In genomic region chr19:40614595-40615411, GRCh38 we compare ENCODE assay signal across 8 cellular contexts. TPM values are rescaled to one million over a fixed set of nuclear protein-coding genes. Genes with fewer than 3 reads are reported as not detected.
DNase-seq lines count a peak whose midpoint lies in the region; ATAC-seq and TF ChIP-seq lines count a peak whose summit lies in the region.

No MANE protein-coding gene starts in this region.

- H3K4me3 ChIP-seq in lower leg skin (ENCODE audit: low read depth, poor library complexity, severe bottlenecking): peak overlapping the region; percentile 60

- peaks cover 14% of the 10 kb centered on the region for H3K4me1 Mint-ChIP-seq in Calu3 (ENCODE audit: low read depth, unreplicated experiment)

- CTCF ChIA-PET in Calu3 (lab: Charles Lee): interaction anchor here (0.9 kb wide), 1 partner anchor 149 kb away, joined by 3 read pairs; the partner anchor contains the start of gene BLVRB

- no peak for ATAC-seq in GM18909 (IDR thresholded peaks at IDR 0.05; ENCODE audit: poor library complexity, unreplicated experiment)

- DNase-seq in Calu3 (peak; percentile 38), NCI-H146 treated with DMSO at 0.1 percent for 48 hours (lab: John Stamatoyannopoulos, UW; ENCODE audit: unreplicated experiment) (peak; percentile 27), dermis blood vessel endothelial cell (peak; percentile 80), lower leg skin (ENCODE audit: low spot score in 2 of 2) (peak; percentile 92 to 97), NCI-H1092 treated with DMSO at 0.1 percent for 48 hours (lab: John Stamatoyannopoulos, UW) (no peak)
- DNase-seq in activated CD4-positive, alpha-beta T cell treated with anti-CD3 and anti-CD28 coated beads for 4 hours: peak; percentile 98 to 99
- DNase-seq in stimulated activated CD8-positive, alpha-beta memory T cell treated with anti-CD3 and anti-CD28 coated beads, Interleukin-15, amount 100 ng/mL, for 1 hour (ENCODE audit: low read depth): peak; percentile 79

- no TSS peak for BruUV-seq in Calu3 (replicated peaks; lab: Mats Ljungman, UMichigan)

- peaks cover 17% of the 10 kb centered on the region for H3K27me3 Mint-ChIP-seq in Calu3 (ENCODE audit: unreplicated experiment)

- intact Hi-C loops in Calu3 (cut with micrococcal nuclease; ENCODE audit: unreplicated experiment) (no loop called here), lower leg skin (cut with DNase I; ENCODE audit: low total_unique reads) (no loop called here)

- no peak for TF ChIP-seq POLR2A in lower leg skin (IDR thresholded peaks at IDR 0.05)

- WGBS in lower leg skin, 2 donors: 6 to 8% methylated on average over 29 of the region's 29 CpGs

- peak overlapping the region; percentile 58 for H3K4me3 Mint-ChIP-seq in Calu3 (ENCODE audit: low read depth, unreplicated experiment)

- H3K9me3 Mint-ChIP-seq in Calu3 (ENCODE audit: low read depth, unreplicated experiment): no peaks in the 10 kb centered on the region

- peak overlapping the region; percentile 11 for H3K27ac Mint-ChIP-seq in Calu3 (ENCODE audit: unreplicated experiment)

- peaks cover 32% of the 10 kb centered on the region for H3K36me3 Mint-ChIP-seq in Calu3 (ENCODE audit: insufficient read depth, unreplicated experiment)

- TF ChIP-seq CTCF in Calu3 (IDR thresholded peaks at IDR 0.05; ENCODE audit: unreplicated experiment) (no peak), lower leg skin (IDR thresholded peaks at IDR 0.05) (no peak)

RNA-seq across cellular contexts. Expression of gene LTBP4, which starts 13.6 kb away (rescaled TPM):
- 14.1 and 20.3 TPM in 2 replicates for total RNA-seq in Calu3 (2022)
- total RNA-seq in dermis blood vessel endothelial cell: 16.8 and 25.2 TPM in 2 replicates
- total RNA-seq in lower leg skin: 100 to 1,000 TPM; 113 to 181 (median 144) TPM

RNA-seq across cellular contexts. Expression of gene SHKBP1, which starts 38.1 kb away (rescaled TPM):
- total RNA-seq in Calu3 (2022) (117 TPM in 2 replicates), dermis blood vessel endothelial cell (27.7 and 67.0 TPM in 2 replicates), lower leg skin (10 to 100 TPM; 39.6 to 53.4 (median 43.0) TPM)
